Comparison of ENCODE assay signal across 17 cellular contexts in genomic region chr19:35272122-35272715, GRCh38. TPM values are rescaled to one million over a fixed set of nuclear protein-coding genes. Genes with fewer than 3 reads are reported as not detected.
DNase-seq lines count a peak whose midpoint lies in the region; ATAC-seq and TF ChIP-seq lines count a peak whose summit lies in the region.
"Had no signal": no experiment of that assay in that cellular context is flagged by ENCODE, and none has a peak within 500 bp of the region (broad histone marks: within the 10 kb centered on the region; RNA-seq: fewer than 3 reads in every experiment).

No MANE protein-coding gene starts in this region.

- H3F3A ChIP-seq in Loucy (ENCODE audit: low read depth) = no peaks in the 10 kb centered on the region

- no peak overlapping the region for H3K4me3 ChIP-seq in Loucy (ENCODE audit: low read length, poor library complexity, severe bottlenecking)
- H3K4me3 ChIP-seq: heart right ventricle, left lung, SJSA1, transverse colon had no signal

- no peak overlapping the region for H3K9ac ChIP-seq in Loucy (ENCODE audit: low read depth, low read length, poor library complexity, severe bottlenecking)

- TF ChIP-seq CTCF in Loucy (conservative IDR thresholded peaks at IDR 0.05; ENCODE audit: low read length) = no peak

- ATAC-seq in naive thymus-derived CD8-positive, alpha-beta T cell = no peak
- ATAC-seq: heart right ventricle, left lung had no signal

- H3K27me3 Mint-ChIP-seq in activated T-helper 1 cell treated with anti-CD3 and anti-CD28 coated beads, Interleukin-12 subunit alpha, Interleukin-12 subunit beta, Interleukin-2, Interleukin-4 antibody, amounts not matched to agents 30 ng/mL and 10 ng/mL and 1 ng/mL, durations not matched to agents 14 hours and 24 hours and 36 hours (ENCODE audit: insufficient read depth) = no peaks in the 10 kb centered on the region
- no peaks in the 10 kb centered on the region for H3K27me3 Mint-ChIP-seq in naive thymus-derived CD8-positive, alpha-beta T cell

- no peak overlapping the region for H3K4me3 Mint-ChIP-seq in activated T-helper 1 cell treated with anti-CD3 and anti-CD28 coated beads, Interleukin-12 subunit alpha, Interleukin-12 subunit beta, Interleukin-2, Interleukin-4 antibody, amounts not matched to agents 30 ng/mL and 10 ng/mL and 1 ng/mL, durations not matched to agents 14 hours and 24 hours and 36 hours
- H3K4me3 Mint-ChIP-seq in naive thymus-derived CD8-positive, alpha-beta T cell = peak overlapping the region in 5 of 10 donors; percentile 33 to 71 (median 36)

- DNase-seq in SKM-1 treated with dmso at 0.1 percent for 144 hours (lab: John Stamatoyannopoulos, UW; ENCODE audit: unreplicated experiment) (peak; percentile 5), SKM-1 (lab: John Stamatoyannopoulos, UW; ENCODE audit: unreplicated experiment) (no peak), HUDEP-2 (lab: John Stamatoyannopoulos, UW; ENCODE audit: unreplicated experiment in 76 of 76) (no peak), COR-L47 (lab: John Stamatoyannopoulos, UW) (no peak)
- no peak for DNase-seq in activated T-helper 1 cell treated with anti-CD3 and anti-CD28 coated beads, Interleukin-12 subunit alpha, Interleukin-12 subunit beta, Interleukin-2, Interleukin-4 antibody, amounts not matched to agents 30 ng/mL and 10 ng/mL and 1 ng/mL, durations not matched to agents 14 hours and 24 hours and 36 hours (ENCODE audit: low spot score)
- no peak for DNase-seq in naive thymus-derived CD8-positive, alpha-beta T cell
- no peak for DNase-seq in activated T-cell treated with anti-CD3 and anti-CD28 coated beads, Interleukin-2, amount 50 U/mL, for 1 hour
- DNase-seq: 8988T; activated CD4-positive, alpha-beta T cell treated with anti-CD3 and anti-CD28 coated beads for 4 hours; activated effector memory CD4-positive, alpha-beta T cell treated with Interleukin-2 at 50 U/mL for 16 hours; heart right ventricle; left lung; NCI-H1105 treated with DMSO at 0.1 percent for 48 hours; NCI-H526 treated with DMSO at 0.1 percent for 48 hours; transverse colon had no signal

- POLR2A ChIA-PET in naive thymus-derived CD8-positive, alpha-beta T cell (lab: Charles Lee) = interaction anchor here (1.0 to 1.4 kb wide), 5 partner anchors 9 to 118 kb away, joined by 3 to 5 read pairs (median 3); partner anchors contain the start of genes FXYD5 and HAMP

- H3K9me3 ChIP-seq in Loucy (ENCODE audit: insufficient read depth, low read depth, low read length) = no peaks in the 10 kb centered on the region
- H3K9me3 ChIP-seq: heart right ventricle, left lung, SJSA1, transverse colon had no signal

- peaks cover 29% of the 10 kb centered on the region; the same call in 1 of the 2 replicates for H3K36me3 ChIP-seq in Loucy (ENCODE audit: insufficient read depth, low read length)

- no peaks in the 10 kb centered on the region for H3K27me3 ChIP-seq in Loucy (ENCODE audit: insufficient read depth, low read length, poor library complexity, severe bottlenecking)
- H3K27me3 ChIP-seq: heart right ventricle, left lung, SJSA1, transverse colon had no signal

- H3K9me2 ChIP-seq in Loucy (replicated peaks; ENCODE audit: low read depth, low read length) = no peaks in the 10 kb centered on the region

- intact Hi-C loops in activated T-helper 1 cell treated with anti-CD3 and anti-CD28 coated beads, Interleukin-12 subunit alpha, Interleukin-12 subunit beta, Interleukin-2, Interleukin-4 antibody, amounts not matched to agents 30 ng/mL and 10 ng/mL and 1 ng/mL, durations not matched to agents 14 hours and 24 hours and 36 hours (cut with micrococcal nuclease) = no loop called here

- no peaks in the 10 kb centered on the region for H3K9me3 Mint-ChIP-seq in activated T-helper 1 cell treated with anti-CD3 and anti-CD28 coated beads, Interleukin-12 subunit alpha, Interleukin-12 subunit beta, Interleukin-2, Interleukin-4 antibody, amounts not matched to agents 30 ng/mL and 10 ng/mL and 1 ng/mL, durations not matched to agents 14 hours and 24 hours and 36 hours
- no peaks in the 10 kb centered on the region for H3K9me3 Mint-ChIP-seq in naive thymus-derived CD8-positive, alpha-beta T cell

- H3K4me1 Mint-ChIP-seq in activated T-helper 1 cell treated with anti-CD3 and anti-CD28 coated beads, Interleukin-12 subunit alpha, Interleukin-12 subunit beta, Interleukin-2, Interleukin-4 antibody, amounts not matched to agents 30 ng/mL and 10 ng/mL and 1 ng/mL, durations not matched to agents 14 hours and 24 hours and 36 hours (ENCODE audit: low read depth) = peaks cover 6% of the 10 kb centered on the region
- peaks cover 14 to 40% (median 34%) of the 10 kb centered on the region in 4 donors for H3K4me1 Mint-ChIP-seq in naive thymus-derived CD8-positive, alpha-beta T cell

- H3K36me3 Mint-ChIP-seq in activated T-helper 1 cell treated with anti-CD3 and anti-CD28 coated beads, Interleukin-12 subunit alpha, Interleukin-12 subunit beta, Interleukin-2, Interleukin-4 antibody, amounts not matched to agents 30 ng/mL and 10 ng/mL and 1 ng/mL, durations not matched to agents 14 hours and 24 hours and 36 hours (ENCODE audit: low read depth) = peaks cover 45% of the 10 kb centered on the region
- peaks cover 0 to 67% (median 10%) of the 10 kb centered on the region in 3 donors for H3K36me3 Mint-ChIP-seq in naive thymus-derived CD8-positive, alpha-beta T cell

- peak overlapping the region; percentile 16 for H3K4me2 ChIP-seq in Loucy (ENCODE audit: low read depth, low read length, poor library complexity, severe bottlenecking)

- H3K27ac Mint-ChIP-seq in activated T-helper 1 cell treated with anti-CD3 and anti-CD28 coated beads, Interleukin-12 subunit alpha, Interleukin-12 subunit beta, Interleukin-2, Interleukin-4 antibody, amounts not matched to agents 30 ng/mL and 10 ng/mL and 1 ng/mL, durations not matched to agents 14 hours and 24 hours and 36 hours = peak overlapping the region; percentile 61
- H3K27ac Mint-ChIP-seq in naive thymus-derived CD8-positive, alpha-beta T cell = peak overlapping the region in 9 of 10 donors; percentile 25 to 85 (median 73)

- H3K4me1 ChIP-seq in Loucy (ENCODE audit: insufficient read depth, low read length, poor library complexity, severe bottlenecking) = peaks cover 11% of the 10 kb centered on the region

- H3K79me2 ChIP-seq in Loucy (ENCODE audit: insufficient read depth, low read length) = peaks cover 36% of the 10 kb centered on the region

- peaks cover 18% of the 10 kb centered on the region for H4K20me1 ChIP-seq in Loucy (ENCODE audit: insufficient read depth, low read length, poor library complexity, severe bottlenecking)

- no peak overlapping the region for H2AFZ ChIP-seq in Loucy (ENCODE audit: low read length)

RNA-seq across cellular contexts. Expression of gene USF2, which starts 3.5 kb away (rescaled TPM):
- total RNA-seq in activated T-helper 1 cell treated with anti-CD3 and anti-CD28 coated beads, Interleukin-12 subunit alpha, Interleukin-12 subunit beta, Interleukin-2, Interleukin-4 antibody, amounts not matched to agents 30 ng/mL and 10 ng/mL and 1 ng/mL, durations not matched to agents 14 hours and 24 hours and 36 hours = 156 and 164 TPM in 2 replicates
- 100 to 1,000 TPM; 226 to 232 TPM for total RNA-seq in naive thymus-derived CD8-positive, alpha-beta T cell
- polyA plus RNA-seq in naive thymus-derived CD8-positive, alpha-beta T cell = 1 to 10 TPM; 4.5 to 6.9 (median 5.2) TPM

RNA-seq across cellular contexts. Expression of gene HAMP, which starts 10.1 kb away (rescaled TPM):
- total RNA-seq in activated T-helper 1 cell treated with anti-CD3 and anti-CD28 coated beads, Interleukin-12 subunit alpha, Interleukin-12 subunit beta, Interleukin-2, Interleukin-4 antibody, amounts not matched to agents 30 ng/mL and 10 ng/mL and 1 ng/mL, durations not matched to agents 14 hours and 24 hours and 36 hours = 0.57 and 0.96 TPM in 2 replicates
- 1 to 10 TPM; 2.5 to 2.6 TPM for total RNA-seq in naive thymus-derived CD8-positive, alpha-beta T cell
- polyA plus RNA-seq in naive thymus-derived CD8-positive, alpha-beta T cell = under 1 TPM in 1 of 3 donors, not detected in 2; 0.06 TPM
- total RNA-seq: SJSA1, transverse colon had no signal

RNA-seq across cellular contexts. Expression of gene MAG, which starts 19.7 kb away (rescaled TPM):
- not detected in 2 replicates for total RNA-seq in activated T-helper 1 cell treated with anti-CD3 and anti-CD28 coated beads, Interleukin-12 subunit alpha, Interleukin-12 subunit beta, Interleukin-2, Interleukin-4 antibody, amounts not matched to agents 30 ng/mL and 10 ng/mL and 1 ng/mL, durations not matched to agents 14 hours and 24 hours and 36 hours
- not detected for total RNA-seq in naive thymus-derived CD8-positive, alpha-beta T cell
- polyA plus RNA-seq in naive thymus-derived CD8-positive, alpha-beta T cell = under 1 TPM in 1 of 3 donors, not detected in 2; 0.08 TPM
- total RNA-seq: left lung, transverse colon had no signal

RNA-seq across cellular contexts. Expression of gene LSR, which starts 23.4 kb away (rescaled TPM):
- total RNA-seq in activated T-helper 1 cell treated with anti-CD3 and anti-CD28 coated beads, Interleukin-12 subunit alpha, Interleukin-12 subunit beta, Interleukin-2, Interleukin-4 antibody, amounts not matched to agents 30 ng/mL and 10 ng/mL and 1 ng/mL, durations not matched to agents 14 hours and 24 hours and 36 hours = 2.7 and 4.0 TPM in 2 replicates
- 10 to 100 TPM; 57.4 to 59.9 TPM for total RNA-seq in naive thymus-derived CD8-positive, alpha-beta T cell
- polyA plus RNA-seq in naive thymus-derived CD8-positive, alpha-beta T cell = 100 to 1,000 TPM in 1 of 3 donors, 10 to 100 TPM in 2; 36.7 to 106 (median 65.7) TPM

RNA-seq across cellular contexts. Expression of gene FAM187B, which starts 43.7 kb away (rescaled TPM):
- not detected in 2 replicates for total RNA-seq in activated T-helper 1 cell treated with anti-CD3 and anti-CD28 coated beads, Interleukin-12 subunit alpha, Interleukin-12 subunit beta, Interleukin-2, Interleukin-4 antibody, amounts not matched to agents 30 ng/mL and 10 ng/mL and 1 ng/mL, durations not matched to agents 14 hours and 24 hours and 36 hours
- total RNA-seq in naive thymus-derived CD8-positive, alpha-beta T cell = not detected
- not detected for polyA plus RNA-seq in naive thymus-derived CD8-positive, alpha-beta T cell
- total RNA-seq: SJSA1, transverse colon had no signal
- polyA plus RNA-seq: heart right ventricle had no signal
